ENCODE assay signal across 14 cellular contexts in the genomic region with DNA sequence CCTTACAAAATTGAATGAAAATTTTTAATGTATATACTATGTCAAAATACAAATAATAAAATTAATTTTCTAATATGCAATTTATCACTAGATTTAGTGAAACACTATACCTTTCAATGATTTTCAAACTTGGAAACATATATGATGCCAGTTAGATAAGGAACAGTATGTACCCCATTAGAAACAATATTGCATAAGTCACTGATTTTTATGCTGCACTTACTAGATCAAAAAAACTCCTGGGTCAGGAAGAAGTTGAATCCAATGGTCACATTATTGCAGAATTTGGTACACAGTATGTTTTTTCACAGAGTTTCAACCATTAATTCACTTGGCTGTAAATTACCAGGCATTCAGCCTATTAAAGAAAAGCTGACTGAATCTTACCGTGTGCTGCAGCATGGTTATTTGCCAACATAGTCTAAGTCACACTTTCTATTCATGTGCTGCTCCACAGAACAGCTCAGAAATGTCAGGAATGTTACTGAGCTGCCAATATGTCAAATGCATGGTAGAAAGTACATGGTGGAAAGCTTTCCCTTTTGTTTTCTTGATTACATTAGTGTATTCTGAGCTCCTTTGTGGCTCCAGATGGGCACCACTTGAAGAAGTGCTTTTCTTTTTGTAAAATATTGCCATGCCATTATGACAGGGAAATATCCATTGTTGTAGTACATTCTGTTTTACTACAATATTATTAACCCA. TPM values are rescaled to one million over a fixed set of nuclear protein-coding genes. Genes with fewer than 3 reads are reported as not detected.
DNase-seq lines count a peak whose midpoint lies in the region; ATAC-seq, FAIRE-seq and TF ChIP-seq lines count a peak whose summit lies in the region.
"Had no signal": no experiment of that assay in that cellular context is flagged by ENCODE, and none has a peak within 500 bp of the region (broad histone marks: within the 10 kb centered on the region; RNA-seq: fewer than 3 reads in every experiment).

No MANE protein-coding gene starts in this region.

- H3K36me3 ChIP-seq in ectodermal cell (ENCODE audit: control insufficient read depth, insufficient read depth, low read length) (no peaks in the 10 kb centered on the region), kidney epithelial cell (ENCODE audit: control insufficient read depth, insufficient read depth, low read length) (no peaks in the 10 kb centered on the region)

- no peaks in the 10 kb centered on the region for H3K4me1 ChIP-seq in ectodermal cell (ENCODE audit: control insufficient read depth, insufficient read depth, low read length)

- TF ChIP-seq CTCF in kidney epithelial cell (IDR thresholded peaks at IDR 0.05; ENCODE audit: insufficient read depth, low read length, poor library complexity, severe bottlenecking), result no peak

- WGBS in ectodermal cell, 2 experiments, result 38 to 68% methylated on average over 1 of the region's 1 CpG

- ATAC-seq in HG02588 (IDR thresholded peaks at IDR 0.05; ENCODE audit: unreplicated experiment), result no peak
- ATAC-seq: activated CD8-positive, alpha-beta memory T cell treated with anti-CD3 and anti-CD28 coated beads, Interleukin-2, amount 10 ng/mL, durations not matched to agents 7 days and 5 days; T-cell had no signal

- H3K9me3 ChIP-seq in ectodermal cell (ENCODE audit: control insufficient read depth, low read length), result no peaks in the 10 kb centered on the region

- H3K27me3 ChIP-seq in ectodermal cell (ENCODE audit: control insufficient read depth, insufficient read depth, low read length, poor library complexity, severe bottlenecking) (no peaks in the 10 kb centered on the region), kidney epithelial cell (ENCODE audit: control insufficient read depth, insufficient read depth, low read length) (no peaks in the 10 kb centered on the region)

- peak; percentile 11 to 69 for DNase-seq in NCI-H524 (lab: John Stamatoyannopoulos, UW)
- DNase-seq in NCI-H524 treated with DMSO at 0.1 percent for 48 hours (lab: John Stamatoyannopoulos, UW), result no peak
- peak; percentile 60 for DNase-seq in kidney epithelial cell (ENCODE audit: low read depth)
- DNase-seq in urothelium cell line (ENCODE audit: low spot score), result peak; percentile 40
- no peak for DNase-seq in activated CD4-positive, alpha-beta T cell treated with anti-CD3 and anti-CD28 coated beads for 4 hours
- DNase-seq in NCI-H1092 treated with DMSO at 0.1 percent for 48 hours (lab: John Stamatoyannopoulos, UW), result no peak
- DNase-seq: activated CD8-positive, alpha-beta memory T cell treated with anti-CD3 and anti-CD28 coated beads, Interleukin-2, amount 10 ng/mL, durations not matched to agents 7 days and 5 days; cerebellar nuclear complex; stimulated activated CD8-positive, alpha-beta memory T cell treated with anti-CD3 and anti-CD28 coated beads, Interleukin-4, amount 100 ng/mL, for 48 hours; T-cell had no signal

- peak overlapping the region; percentile 53 for H3K27ac ChIP-seq in ectodermal cell (ENCODE audit: insufficient read depth, low read depth, low read length, poor library complexity, severe bottlenecking)

- FAIRE-seq in urothelium cell line (lab: Jason Lieb, UNC), result peak; percentile 23
- FAIRE-seq: A204.1, islet of Langerhans had no signal

- H3K4me3 ChIP-seq in ectodermal cell (ENCODE audit: insufficient read depth, low read depth, low read length) (no peak overlapping the region), kidney epithelial cell (ENCODE audit: low read depth, low read length) (no peak overlapping the region)

RNA-seq across cellular contexts. Expression of a gene that starts 9.9 kb away (rescaled TPM):
- 0.56 TPM for polyA plus RNA-seq in ectodermal cell (2013, experiment 1 of 4)
- not detected for polyA plus RNA-seq in ectodermal cell (2013, experiment 2 of 4)
- 0.27 TPM for polyA plus RNA-seq in ectodermal cell (2013, experiment 3 of 4)
- polyA plus RNA-seq in ectodermal cell (2013, experiment 4 of 4), result 0.32 TPM
- total RNA-seq in kidney epithelial cell, result 0.34 and 1.0 TPM in 2 replicates
- total RNA-seq: activated CD8-positive, alpha-beta memory T cell treated with anti-CD3 and anti-CD28 coated beads, Interleukin-2, amount 10 ng/mL, durations not matched to agents 7 days and 5 days; T-cell had no signal

Comparison
In these comparisons a context has a peak if more than half of its experiments do, and no peak if none do; other contexts are left out.
1. DNase-seq: peak in NCI-H524 (2 of 2), kidney epithelial cell (single experiment) and urothelium cell line (single experiment); none in NCI-H524 treated with DMSO at 0.1 percent for 48 hours (single experiment), activated CD4-positive, alpha-beta T cell treated with anti-CD3 and anti-CD28 coated beads for 4 hours (0 of 2) and NCI-H1092 treated with DMSO at 0.1 percent for 48 hours (single experiment).